Comparison of ENCODE assay signal across 17 cellular contexts in the genomic region with DNA sequence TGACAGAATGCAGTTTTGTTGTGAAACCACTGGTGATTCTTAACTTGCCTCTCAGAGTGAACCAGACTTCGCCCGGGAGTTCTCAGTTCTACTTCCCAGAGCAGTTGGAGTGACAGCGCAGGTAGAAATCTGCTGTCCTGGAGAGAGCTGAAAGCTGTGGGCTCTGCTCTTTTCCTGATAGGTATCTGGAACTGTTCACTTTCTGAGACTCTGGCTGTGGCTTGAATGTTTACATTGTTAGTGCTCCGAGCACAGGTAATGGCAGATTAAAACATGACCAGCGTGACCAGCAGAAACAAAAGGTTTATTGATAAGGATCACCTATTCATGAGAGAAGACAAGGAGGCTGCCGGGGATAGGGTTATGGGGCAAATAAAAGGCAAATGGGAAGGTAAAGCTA.
A peak's percentile ranks its signal among the peaks of the same experiment; 100 is the strongest.
DNase-seq lines count a peak whose midpoint lies in the region; TF ChIP-seq lines count a peak whose summit lies in the region.
"Had no signal": no experiment of that assay in that cellular context is flagged by ENCODE, and none has a peak within 500 bp of the region (broad histone marks: within the 10 kb centered on the region; RNA-seq: fewer than 3 reads in every experiment).

No MANE protein-coding gene starts in this region.

- H2BK5ac ChIP-seq in mesendoderm (ENCODE audit: low read length), result no peak overlapping the region

- no peak overlapping the region for H3K18ac ChIP-seq in mesendoderm (ENCODE audit: low read length)

- no peak overlapping the region for H2BK120ac ChIP-seq in mesendoderm (ENCODE audit: low read depth, low read length)

- H4K20me1 ChIP-seq in smooth muscle cell (ENCODE audit: low read depth), result no peaks in the 10 kb centered on the region

- H3K9ac ChIP-seq in mesendoderm (ENCODE audit: low read length), result no peak overlapping the region
- H3K9ac ChIP-seq in smooth muscle cell (ENCODE audit: low read depth), result no peak overlapping the region

- H2BK15ac ChIP-seq in mesendoderm (replicated peaks; ENCODE audit: low read depth), result no peak overlapping the region

- H3K27ac ChIP-seq in mesendoderm (ENCODE audit: low read depth, low read length), result no peak overlapping the region
- H3K27ac ChIP-seq in smooth muscle cell (ENCODE audit: low read depth), result no peak overlapping the region
- H3K27ac ChIP-seq in adrenal gland, result no peak overlapping the region

- H3K4ac ChIP-seq in mesendoderm (ENCODE audit: low read depth, low read length), result no peak overlapping the region

- TF ChIP-seq CTCF in smooth muscle cell (IDR thresholded peaks at IDR 0.05; ENCODE audit: borderline replicate concordance, insufficient read depth, poor library complexity, severe bottlenecking) (no peak), adrenal gland (IDR thresholded peaks at IDR 0.05) (no peak)

- no peaks in the 10 kb centered on the region for H3K36me3 ChIP-seq in mesendoderm (ENCODE audit: control insufficient read depth, insufficient read depth, low read length)
- no peaks in the 10 kb centered on the region for H3K36me3 ChIP-seq in smooth muscle cell (ENCODE audit: low read depth)
- H3K36me3 ChIP-seq in adrenal gland (replicated peaks in 1 of 2), result no peaks in the 10 kb centered on the region

- no peak overlapping the region for H3K4me2 ChIP-seq in mesendoderm (ENCODE audit: low read length)
- H3K4me2 ChIP-seq in smooth muscle cell, result peak overlapping the region; percentile 31
- H3K4me2 ChIP-seq: GM23338 had no signal

- no peak overlapping the region for H3K56ac ChIP-seq in mesendoderm (ENCODE audit: low read length)

- no peak for TF ChIP-seq POLR2A in adrenal gland (IDR thresholded peaks at IDR 0.05)

- DNase-seq in ELF-1 (ENCODE audit: low read depth, low spot score) (peak; percentile 43), NCI-H69 (lab: John Stamatoyannopoulos, UW) (peak; percentile 8), mesendoderm (peak; percentile 11), smooth muscle cell (lab: John Stamatoyannopoulos, UW; ENCODE audit: unreplicated experiment) (no peak), adrenal gland (no peak), NCI-H446 treated with DMSO at 0.1 percent for 48 hours (lab: John Stamatoyannopoulos, UW) (no peak)
- no peak for DNase-seq in stimulated activated CD4-positive, alpha-beta T cell treated with anti-CD3 and anti-CD28 coated beads, Interleukin-12 subunit alpha, Interleukin-12 subunit beta, amount 100 ng/mL, for 4 hours
- DNase-seq: CD4-positive, alpha-beta T cell; DMS79; MV-4-11; NCI-H1417 treated with DMSO at 0.1 percent for 48 hours; NCI-H1930; NCI-H2171 treated with DMSO at 0.1 percent for 48 hours; NCI-H510A; NK-92 treated with Interleukin-12 subunit alpha and Interleukin-12 subunit beta, amount 100 ng/mL, for 24 hours; SHP77 treated with DMSO at 0.1 percent for 48 hours had no signal

- no peak overlapping the region for H4K5ac ChIP-seq in mesendoderm (ENCODE audit: low read length)

- H2AFZ ChIP-seq in smooth muscle cell (ENCODE audit: low read depth), result no peak overlapping the region
- H2AFZ ChIP-seq: GM23338 had no signal

- H3F3A ChIP-seq in smooth muscle cell (ENCODE audit: low read depth), result no peaks in the 10 kb centered on the region

- H3K23ac ChIP-seq in mesendoderm (ENCODE audit: low read length), result no peak overlapping the region

- WGBS in mesendoderm (ENCODE audit: extremely low coverage, insufficient coverage, low lambda C conversion rate), result no CpG with 5 or more reads among the region's 6 CpGs
- 46% methylated on average over 6 of the region's 6 CpGs for WGBS in smooth muscle cell (ENCODE audit: low lambda C conversion rate)
- WGBS in adrenal gland, 4 donors, result 77 to 87% (median 83%) methylated on average over 6 of the region's 6 CpGs

- no peaks in the 10 kb centered on the region for H3K79me1 ChIP-seq in mesendoderm (ENCODE audit: low read length)

- H3K4me3 ChIP-seq in mesendoderm (ENCODE audit: low read length), result no peak overlapping the region
- peak overlapping the region; percentile 23 for H3K4me3 ChIP-seq in smooth muscle cell
- H3K4me3 ChIP-seq in adrenal gland, result no peak overlapping the region
- H3K4me3 ChIP-seq: GM23338 had no signal

- no peak overlapping the region for H4K8ac ChIP-seq in mesendoderm (ENCODE audit: low read depth, low read length)

- no peaks in the 10 kb centered on the region for H3K79me2 ChIP-seq in mesendoderm (ENCODE audit: control insufficient read depth, insufficient read depth, low read length)
- H3K79me2 ChIP-seq in smooth muscle cell (ENCODE audit: low read depth), result no peaks in the 10 kb centered on the region

- H3K9me3 ChIP-seq in smooth muscle cell (replicated peaks; ENCODE audit: low read depth) (no peaks in the 10 kb centered on the region), adrenal gland (replicated peaks in 1 of 3) (no peaks in the 10 kb centered on the region)

- no peak overlapping the region for H2AK5ac ChIP-seq in mesendoderm (ENCODE audit: low read length)

- no peaks in the 10 kb centered on the region for H3K4me1 ChIP-seq in mesendoderm (ENCODE audit: control insufficient read depth, low read depth, low read length)
- no peaks in the 10 kb centered on the region for H3K4me1 ChIP-seq in smooth muscle cell (ENCODE audit: low read depth)
- no peaks in the 10 kb centered on the region for H3K4me1 ChIP-seq in adrenal gland (replicated peaks in 1 of 2)

- H3K27me3 ChIP-seq in mesendoderm (ENCODE audit: insufficient read depth, low read length, poor library complexity) (no peaks in the 10 kb centered on the region), smooth muscle cell (ENCODE audit: low read depth) (no peaks in the 10 kb centered on the region), adrenal gland (no peaks in the 10 kb centered on the region)

- intact Hi-C loops in adrenal gland (cut with DNase I), result no loop called here

Comparison
In these comparisons a context has a peak if more than half of its experiments do, and no peak if none do; other contexts are left out.
1. DNase-seq: peak in ELF-1 (single experiment), NCI-H69 (single experiment) and mesendoderm (single experiment); none in smooth muscle cell (single experiment), adrenal gland (0 of 7), NCI-H446 treated with DMSO at 0.1 percent for 48 hours (single experiment) and stimulated activated CD4-positive, alpha-beta T cell treated with anti-CD3 and anti-CD28 coated beads, Interleukin-12 subunit alpha, Interleukin-12 subunit beta, amount 100 ng/mL, for 4 hours (single experiment).